Comparison of ENCODE assay signal across 8 cellular contexts in genomic region chr10:110502851-110503301, GRCh38. TPM values are rescaled to one million over a fixed set of nuclear protein-coding genes. Genes with fewer than 3 reads are reported as not detected.
DNase-seq lines count a peak whose midpoint lies in the region; ATAC-seq and TF ChIP-seq lines count a peak whose summit lies in the region.

No MANE protein-coding gene starts in this region.

- peaks cover 9% of the 10 kb centered on the region; the same call in 1 of the 2 replicates for H3K27me3 Mint-ChIP-seq in WTC11 (ENCODE audit: low read depth)

- peaks cover 6 to 8% (median 8%) of the 10 kb centered on the region in 3 donors for H3K27me3 ChIP-seq in gastrocnemius medialis

- CTCF ChIA-PET in GM10248 (lab: Yijun Ruan, JAX): interaction anchor here (0.9 to 5.2 kb wide), 11 partner anchors 10 to 198 kb away, joined by 3 to 29 read pairs (median 5); partner anchors contain the start of gene SMNDC1
- CTCF ChIA-PET in WTC11 (lab: Charles Lee): interaction anchor here (1.3 kb wide), 1 partner anchor 149 kb away, joined by 3 read pairs; no protein-coding TSS in a partner anchor

- H3K9me3 Mint-ChIP-seq in WTC11: no peaks in the 10 kb centered on the region

- H3K4me3 ChIP-seq in fibroblast of villous mesenchyme (ENCODE audit: low read depth, low read length) (no peak overlapping the region), gastrocnemius medialis (no peak overlapping the region)

- peak overlapping the region; percentile 31; the same call in 1 of the 2 replicates for H3K27ac Mint-ChIP-seq in WTC11

- in situ Hi-C loops in gastrocnemius medialis (cut with MboI; ENCODE audit: low sequenced_read_pairs in 4 of 4): no loop called here

- no peak overlapping the region for H3K4me3 Mint-ChIP-seq in WTC11

- H3K4me1 Mint-ChIP-seq in WTC11: peaks cover 59% of the 10 kb centered on the region

- POLR2A ChIA-PET in GM10248 (lab: Yijun Ruan, JAX) (interaction anchor here (0.8 to 2.5 kb wide), 6 partner anchors 9 to 184 kb away, joined by 3 to 12 read pairs (median 4); no protein-coding TSS in a partner anchor), WTC11 (lab: Charles Lee) (no interaction called here)

- intact Hi-C loops in gastrocnemius medialis (cut with DNase I; ENCODE audit: low total_unique reads): loop anchor here (5.0 kb wide), 1 partner anchor 151 kb away; no protein-coding TSS in a partner anchor

- peak; percentile 57 for DNase-seq in GM10248 (ENCODE audit: extremely low spot score)
- DNase-seq in KG1 (lab: John Stamatoyannopoulos, UW): peak; percentile 49
- DNase-seq in WTC11 (ENCODE audit: low spot score): no peak
- peak; percentile 58 for DNase-seq in fibroblast of villous mesenchyme (ENCODE audit: low read depth)
- peak in 1 of 2 donors; percentile 40 for DNase-seq in gastrocnemius medialis
- no peak for DNase-seq in NCI-H524 treated with DMSO at 0.1 percent for 48 hours (lab: John Stamatoyannopoulos, UW)
- DNase-seq in stimulated activated CD8-positive, alpha-beta memory T cell treated with anti-CD3 and anti-CD28 coated beads, Interleukin-4, amount 100 ng/mL, for 48 hours: no peak

- TF ChIP-seq CTCF in GM10248 (IDR thresholded peaks at IDR 0.05; ENCODE audit: control extremely low read depth, extremely low read depth, low read depth, missing control alignments) (no peak), WTC11 (IDR thresholded peaks at IDR 0.05) (no peak), fibroblast of villous mesenchyme (IDR thresholded peaks at IDR 0.05; ENCODE audit: insufficient read depth, low read depth, low read length) (no peak), gastrocnemius medialis (IDR thresholded peaks at IDR 0.05 in 4 of 5, conservative IDR thresholded peaks at IDR 0.05 in 1 of 5) (no peak)

- no peak for TF ChIP-seq POLR2A in gastrocnemius medialis (IDR thresholded peaks at IDR 0.05)

- peak overlapping the region; percentile 11 to 74 (median 47) for H3K27ac ChIP-seq in gastrocnemius medialis

- H3K4me1 ChIP-seq in gastrocnemius medialis: peaks cover 8 to 30% of the 10 kb centered on the region in 2 donors

- H3K9me3 ChIP-seq in gastrocnemius medialis: no peaks in the 10 kb centered on the region

- no peaks in the 10 kb centered on the region for H3K36me3 ChIP-seq in gastrocnemius medialis

- H3K36me3 Mint-ChIP-seq in WTC11: peaks cover 55% of the 10 kb centered on the region

- peak; percentile 36 for ATAC-seq in GM21423 (IDR thresholded peaks at IDR 0.05; ENCODE audit: unreplicated experiment)
- ATAC-seq in WTC11: no peak
- ATAC-seq in gastrocnemius medialis: no peak

TF ChIP-seq in WTC11, 78 proteins besides CTCF, POLR2A, EP300 and RAD21:
- TF ChIP-seq HMGXB4 (CRISPR knock-in tag; IDR thresholded peaks at IDR 0.05) (no peak), TEAD4 (CRISPR knock-in tag; IDR thresholded peaks at IDR 0.05) (no peak)

RNA-seq across cellular contexts. Expression of gene DUSP5, which starts 5.2 kb away (rescaled TPM):
- 31.4 to 55.1 TPM (median 33.1 TPM) in 3 replicates for total RNA-seq in WTC11 (2021)
- total RNA-seq in fibroblast of villous mesenchyme: 10.0 and 42.3 TPM in 2 replicates
- 1 to 10 TPM in 2 of 4 donors, under 1 TPM in 1, not detected in 1; 0.75 to 2.8 (median 2.5) TPM for total RNA-seq in gastrocnemius medialis

Comparison
In these comparisons a context has a peak if more than half of its experiments do, and no peak if none do; other contexts are left out.
1. DNase-seq: peak in GM10248 (single experiment), KG1 (single experiment) and fibroblast of villous mesenchyme (single experiment); none in WTC11 (single experiment), NCI-H524 treated with DMSO at 0.1 percent for 48 hours (single experiment) and stimulated activated CD8-positive, alpha-beta memory T cell treated with anti-CD3 and anti-CD28 coated beads, Interleukin-4, amount 100 ng/mL, for 48 hours (single experiment).